14 cellular contexts compared by ENCODE assay signal in genomic region chr17:49691677-49692191, GRCh38. TPM values are rescaled to one million over a fixed set of nuclear protein-coding genes. Genes with fewer than 3 reads are reported as not detected.
DNase-seq lines count a peak whose midpoint lies in the region; ATAC-seq and TF ChIP-seq lines count a peak whose summit lies in the region.
"Had no signal": no experiment of that assay in that cellular context is flagged by ENCODE, and none has a peak within 500 bp of the region (broad histone marks: within the 10 kb centered on the region; RNA-seq: fewer than 3 reads in every experiment).

No MANE protein-coding gene starts in this region.

- H3K36me3 ChIP-seq in testis (ENCODE audit: low read depth, missing control alignments), result no peaks in the 10 kb centered on the region

- H3K27ac ChIP-seq in testis, result peak overlapping the region; percentile 78 to 89

- POLR2A ChIA-PET in WTC11 (lab: Charles Lee), result no interaction called here

- intact Hi-C loops in testis (cut with DNase I; ENCODE audit: low total_unique reads), result loop anchor here (5.0 kb wide), 1 partner anchor 119 kb away; no protein-coding TSS in a partner anchor

- H3K4me3 Mint-ChIP-seq in WTC11 (no peak overlapping the region), endothelial cell (ENCODE audit: unreplicated experiment) (peak overlapping the region; percentile 52)
- H3K4me3 Mint-ChIP-seq: effector memory CD8-positive, alpha-beta T cell; naive B cell had no signal

- H3K27me3 Mint-ChIP-seq in WTC11 (ENCODE audit: low read depth) (no peaks in the 10 kb centered on the region; the same call in 1 of the 2 replicates), endothelial cell (ENCODE audit: unreplicated experiment) (peaks cover 8% of the 10 kb centered on the region)
- H3K27me3 Mint-ChIP-seq: effector memory CD8-positive, alpha-beta T cell; naive B cell had no signal

- H3K9me3 ChIP-seq in testis, result no peaks in the 10 kb centered on the region

- H3K4me3 ChIP-seq in testis, result no peak overlapping the region

- TF ChIP-seq CTCF in WTC11 (IDR thresholded peaks at IDR 0.05), result no peak
- no peak for TF ChIP-seq CTCF in endothelial cell (IDR thresholded peaks at IDR 0.05; ENCODE audit: unreplicated experiment)
- TF ChIP-seq CTCF in testis (IDR thresholded peaks at IDR 0.05), result no peak

- H3K36me3 Mint-ChIP-seq in WTC11, result no peaks in the 10 kb centered on the region
- no peaks in the 10 kb centered on the region for H3K36me3 Mint-ChIP-seq in endothelial cell (ENCODE audit: low read depth, unreplicated experiment)
- H3K36me3 Mint-ChIP-seq: naive B cell had no signal

- no peaks in the 10 kb centered on the region for H3K27me3 ChIP-seq in testis

- peaks cover 5% of the 10 kb centered on the region for H3K4me1 ChIP-seq in testis

- no peak overlapping the region for H3K27ac Mint-ChIP-seq in WTC11
- peak overlapping the region; percentile 10 for H3K27ac Mint-ChIP-seq in endothelial cell (ENCODE audit: unreplicated experiment)
- H3K27ac Mint-ChIP-seq: effector memory CD8-positive, alpha-beta T cell had no signal

- H3K9me3 Mint-ChIP-seq in WTC11 (no peaks in the 10 kb centered on the region), endothelial cell (ENCODE audit: unreplicated experiment) (no peaks in the 10 kb centered on the region)
- H3K9me3 Mint-ChIP-seq: effector memory CD8-positive, alpha-beta T cell; naive B cell had no signal

- CTCF ChIA-PET in WTC11 (lab: Charles Lee), result interaction anchor here (0.6 to 2.3 kb wide), 6 partner anchors 11 to 135 kb away, joined by 3 to 13 read pairs (median 6); no protein-coding TSS in a partner anchor

- 38 to 52% methylated on average over 8 of the region's 8 CpGs for WGBS in testis, 2 donors

- H3K4me1 Mint-ChIP-seq in WTC11 (peaks cover 31% of the 10 kb centered on the region), endothelial cell (ENCODE audit: unreplicated experiment) (peaks cover 47% of the 10 kb centered on the region)

- ATAC-seq in WTC11, result peak; percentile 51
- no peak for ATAC-seq in HG02970 (IDR thresholded peaks at IDR 0.05; ENCODE audit: low FRiP score, unreplicated experiment)
- ATAC-seq: effector memory CD8-positive, alpha-beta T cell had no signal

- no peak for TF ChIP-seq POLR2A in testis (IDR thresholded peaks at IDR 0.05)

- DNase-seq in WTC11 (ENCODE audit: low spot score) (no peak), endothelial cell (ENCODE audit: low spot score) (no peak), mesenteric fat pad (ENCODE audit: low spot score) (peak; percentile 33), testis (no peak), putamen (ENCODE audit: low spot score) (no peak), RKO (ENCODE audit: low spot score) (no peak), mucosa of gallbladder (ENCODE audit: low spot score) (no peak)
- DNase-seq: activated CD4-positive, alpha-beta T cell treated with anti-CD3 and anti-CD28 coated beads for 48 hours; effector memory CD8-positive, alpha-beta T cell; naive B cell; NCI-H1417; NCI-H526 treated with DMSO at 0.1 percent for 48 hours; stimulated activated CD4-positive, alpha-beta T cell treated with anti-CD3 and anti-CD28 coated beads, Interleukin-15, amount 100 ng/mL, for 24 hours had no signal

TF ChIP-seq in WTC11, 78 proteins besides CTCF, POLR2A, EP300 and RAD21 (continues in another document):
- TF ChIP-seq ZNF423 (CRISPR knock-in tag; IDR thresholded peaks at IDR 0.05), result no peak
- TF ChIP-seq ZNF425 (CRISPR knock-in tag; conservative IDR thresholded peaks at IDR 0.05), result no peak
- no peak for TF ChIP-seq ZNF232 (CRISPR knock-in tag; IDR thresholded peaks at IDR 0.05)
- no peak for TF ChIP-seq RORB (CRISPR knock-in tag; IDR thresholded peaks at IDR 0.05)
- TF ChIP-seq NR1H2 (CRISPR knock-in tag; IDR thresholded peaks at IDR 0.05), result no peak
- TF ChIP-seq ELF4 (CRISPR knock-in tag; IDR thresholded peaks at IDR 0.05; ENCODE audit: low read depth), result no peak
- no peak for TF ChIP-seq PRDM15 (CRISPR knock-in tag; IDR thresholded peaks at IDR 0.05)
- no peak for TF ChIP-seq NR3C1 (CRISPR knock-in tag; conservative IDR thresholded peaks at IDR 0.05; ENCODE audit: low read depth)
- no peak for TF ChIP-seq NR2C2 (CRISPR knock-in tag; IDR thresholded peaks at IDR 0.05)
- TF ChIP-seq ETV6 (CRISPR knock-in tag; IDR thresholded peaks at IDR 0.05), result no peak
- no peak for TF ChIP-seq OVOL2 (CRISPR knock-in tag; IDR thresholded peaks at IDR 0.05; ENCODE audit: borderline replicate concordance)
- no peak for TF ChIP-seq CREB1 (CRISPR knock-in tag; IDR thresholded peaks at IDR 0.05)
- TF ChIP-seq ZMAT4 (CRISPR knock-in tag; IDR thresholded peaks at IDR 0.05), result no peak
- TF ChIP-seq USF1 (CRISPR knock-in tag; IDR thresholded peaks at IDR 0.05), result no peak
- TF ChIP-seq NFYB (CRISPR knock-in tag; conservative IDR thresholded peaks at IDR 0.05; ENCODE audit: low read depth), result no peak

RNA-seq across cellular contexts. Expression of gene SPOP, which starts 13.8 kb away (rescaled TPM):
- total RNA-seq in WTC11 (2021) (19.2 to 32.4 TPM (median 22.4 TPM) in 3 replicates), endothelial cell (ENCODE audit: unreplicated experiment) (55.6 TPM), mesenteric fat pad (44.2 TPM), testis (10 to 100 TPM; 52.0 to 60.6 TPM), mucosa of gallbladder (78.3 TPM)
- 39.6 TPM for polyA plus RNA-seq in testis (ENCODE audit: insufficient read depth, low read depth, low replicate concordance)

RNA-seq across cellular contexts. Expression of gene SLC35B1, which starts 16.0 kb away (rescaled TPM):
- total RNA-seq in WTC11 (2021) (43.7 to 55.9 TPM (median 45.0 TPM) in 3 replicates), endothelial cell (ENCODE audit: unreplicated experiment) (84.3 TPM), mesenteric fat pad (44.5 TPM), testis (10 to 100 TPM; 39.9 to 45.4 TPM), mucosa of gallbladder (35.3 TPM)
- polyA plus RNA-seq in testis (ENCODE audit: insufficient read depth, low read depth, low replicate concordance), result 66.3 TPM
